22 cellular contexts compared by ENCODE assay signal in genomic region chr3:8223766-8224165, GRCh38.
DNase-seq lines count a peak whose midpoint lies in the region; ATAC-seq, FAIRE-seq and TF ChIP-seq lines count a peak whose summit lies in the region.
"Had no signal": no experiment of that assay in that cellular context is flagged by ENCODE, and none has a peak within 500 bp of the region (broad histone marks: within the 10 kb centered on the region; RNA-seq: fewer than 3 reads in every experiment).

No MANE protein-coding gene starts in this region.

- no peak for TF ChIP-seq CTCF in bronchial epithelial cell (IDR thresholded peaks at IDR 0.05; ENCODE audit: insufficient read depth, low read length, severe bottlenecking)
- TF ChIP-seq CTCF in breast epithelium (IDR thresholded peaks at IDR 0.05): no peak
- no peak for TF ChIP-seq CTCF in kidney (IDR thresholded peaks at IDR 0.05; ENCODE audit: borderline replicate concordance, extremely low read depth, insufficient read depth)

- no peaks in the 10 kb centered on the region for H3K4me1 ChIP-seq in SJCRH30
- H3K4me1 ChIP-seq in right cardiac atrium (ENCODE audit: control insufficient read depth, insufficient read depth, low read length): no peaks in the 10 kb centered on the region
- no peaks in the 10 kb centered on the region for H3K4me1 ChIP-seq in breast epithelium
- peaks cover 0 to 10% of the 10 kb centered on the region in 2 donors for H3K4me1 ChIP-seq in kidney (ENCODE audit: control insufficient read depth in 1 of 2, insufficient read depth in 1 of 2, low read depth in 1 of 2, low read length in 2 of 2)
- H3K4me1 ChIP-seq: BLaER1, upper lobe of left lung had no signal

- H3K36me3 ChIP-seq in SJCRH30 (no peaks in the 10 kb centered on the region), bronchial epithelial cell (ENCODE audit: control insufficient read depth, insufficient read depth, low read length) (no peaks in the 10 kb centered on the region), breast epithelium (no peaks in the 10 kb centered on the region), kidney (ENCODE audit: control insufficient read depth in 1 of 2, insufficient read depth in 2 of 2, low read length in 2 of 2) (no peaks in the 10 kb centered on the region)
- H3K36me3 ChIP-seq: BLaER1, heart left ventricle, upper lobe of left lung had no signal

- ATAC-seq in right cardiac atrium (peak in 1 of 2 donors; percentile 71), HG03457 (IDR thresholded peaks at IDR 0.05; ENCODE audit: unreplicated experiment) (no peak)
- ATAC-seq: activated CD8-positive, alpha-beta T cell treated with anti-CD3 and anti-CD28 coated beads for 36 hours had no signal

- WGBS in right cardiac atrium: 19% methylated on average over 4 of the region's 4 CpGs

- FAIRE-seq in bronchial epithelial cell (lab: Jason Lieb, UNC): no peak
- FAIRE-seq in kidney (lab: Jason Lieb, UNC): no peak

- H3K9me3 ChIP-seq in SJCRH30 (replicated peaks): no peaks in the 10 kb centered on the region
- no peaks in the 10 kb centered on the region for H3K9me3 ChIP-seq in right cardiac atrium (ENCODE audit: control insufficient read depth, low read length)
- no peaks in the 10 kb centered on the region for H3K9me3 ChIP-seq in breast epithelium
- H3K9me3 ChIP-seq in kidney (ENCODE audit: control insufficient read depth in 1 of 2, low read length in 2 of 2): no peaks in the 10 kb centered on the region
- H3K9me3 ChIP-seq: BLaER1, heart left ventricle, upper lobe of left lung had no signal

- H3K27ac ChIP-seq in SJCRH30: no peak overlapping the region
- no peak overlapping the region for H3K27ac ChIP-seq in right cardiac atrium (ENCODE audit: low read length)
- no peak overlapping the region for H3K27ac ChIP-seq in breast epithelium
- H3K27ac ChIP-seq in kidney (ENCODE audit: low read depth in 2 of 2, low read length in 2 of 2): no peak overlapping the region
- H3K27ac ChIP-seq: BLaER1, heart left ventricle, PC-9, SK-N-MC, upper lobe of left lung had no signal

- DNase-seq in SJCRH30 (peak; percentile 6 to 48), bronchial epithelial cell (ENCODE audit: low read depth) (peak; percentile 8), right cardiac atrium (peak; percentile 28 to 76 (median 53)), stromal cell of bone marrow (ENCODE audit: low read depth) (peak; percentile 49), breast epithelium (ENCODE audit: low spot score in 2 of 2) (no peak), kidney (no peak)
- DNase-seq: activated CD8-positive, alpha-beta T cell treated with anti-CD3 and anti-CD28 coated beads for 36 hours; activated naive CD4-positive, alpha-beta T cell treated with anti-CD3 and anti-CD28 coated beads, Interleukin-2, amount 10 ng/mL, durations not matched to agents 7 days and 5 days; activated T-cell treated with anti-CD3 and anti-CD28 coated beads, Interleukin-2, amount 50 U/mL, for 1 hour; immature natural killer cell; Kasumi-1; NCI-H1092; NCI-H2171; NCI-H526; occipital lobe; PC-9; T-helper 9 cell; upper lobe of left lung had no signal

- no peak for TF ChIP-seq POLR2A in breast epithelium (IDR thresholded peaks at IDR 0.05)

- H3K27me3 ChIP-seq in SJCRH30: no peaks in the 10 kb centered on the region
- no peaks in the 10 kb centered on the region for H3K27me3 ChIP-seq in bronchial epithelial cell (ENCODE audit: control insufficient read depth, insufficient read depth, low read length)
- H3K27me3 ChIP-seq in right cardiac atrium (ENCODE audit: control insufficient read depth, insufficient read depth): no peaks in the 10 kb centered on the region
- no peaks in the 10 kb centered on the region for H3K27me3 ChIP-seq in breast epithelium
- H3K27me3 ChIP-seq: BLaER1, heart left ventricle, upper lobe of left lung had no signal

- H3K9ac ChIP-seq in kidney (ENCODE audit: low read length in 2 of 2): no peak overlapping the region
- H3K9ac ChIP-seq: BLaER1 had no signal

- intact Hi-C loops in right cardiac atrium (cut with DNase I): no loop called here
- intact Hi-C loops in breast epithelium (cut with DNase I; ENCODE audit: low total_unique reads): no loop called here
- intact Hi-C loops in kidney (cut with DNase I): no loop called here

- no peak overlapping the region for H3K4me3 ChIP-seq in SJCRH30
- H3K4me3 ChIP-seq in bronchial epithelial cell (ENCODE audit: low read depth, low read length): no peak overlapping the region
- no peak overlapping the region for H3K4me3 ChIP-seq in right cardiac atrium (ENCODE audit: low read length)
- no peak overlapping the region for H3K4me3 ChIP-seq in breast epithelium
- H3K4me3 ChIP-seq in kidney (ENCODE audit: low read length in 2 of 2): no peak overlapping the region
- H3K4me3 ChIP-seq: BLaER1, heart left ventricle, PC-9, SK-N-MC, upper lobe of left lung had no signal

Comparison
In these comparisons a context has a peak if more than half of its experiments do, and no peak if none do; other contexts are left out.
1. DNase-seq: peak in SJCRH30 (2 of 2), bronchial epithelial cell (single experiment), right cardiac atrium (3 of 3) and stromal cell of bone marrow (single experiment); none in breast epithelium (0 of 2) and kidney (single experiment).